In the genomic region with DNA sequence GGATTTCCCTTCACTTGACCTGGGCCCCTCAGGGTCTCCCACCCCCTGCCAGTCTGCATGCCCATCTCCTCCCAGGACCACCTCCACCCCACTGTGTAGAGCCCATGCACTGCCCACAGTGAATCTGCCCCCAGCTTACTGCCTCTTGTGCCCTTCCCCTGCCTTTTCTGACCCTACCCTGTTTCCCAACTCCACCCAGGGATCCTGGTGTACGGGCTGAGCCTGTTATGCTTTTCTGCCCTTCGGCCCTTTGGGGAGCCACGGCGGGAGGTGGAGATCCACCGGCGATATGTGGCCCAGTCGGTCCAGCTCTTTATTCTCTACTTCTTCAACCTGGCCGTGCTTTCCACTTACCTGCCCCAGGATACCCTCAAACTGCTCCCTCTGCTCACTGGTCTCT, we compare ENCODE assay signal across 39 cellular contexts. TPM values are rescaled to one million over a fixed set of nuclear protein-coding genes. Genes with fewer than 3 reads are reported as not detected.
"Had no signal": no experiment of that assay in that cellular context is flagged by ENCODE, and none has a peak within 500 bp of the region (broad histone marks: within the 10 kb centered on the region; RNA-seq: fewer than 3 reads in every experiment).

No MANE protein-coding gene starts in this region.

- H2AFZ ChIP-seq: hepatocyte had no signal

- H3K27ac ChIP-seq: gastroesophageal sphincter, hepatocyte, left ventricle myocardium inferior, neutrophil, right lobe of liver, upper lobe of left lung, WERI-Rb-1 had no signal

- DNase-seq: activated CD4-positive, alpha-beta memory T cell treated with anti-CD3 and anti-CD28 coated beads for 36 hours; activated CD4-positive, alpha-beta T cell treated with anti-CD3 and anti-CD28 coated beads, Interleukin-2, amount 10 ng/mL, durations not matched to agents 24 days and 14 days; activated CD8-positive, alpha-beta memory T cell treated with anti-CD3 and anti-CD28 coated beads, Interleukin-2, amount 50 U/mL, for 48 hours; activated naive CD4-positive, alpha-beta T cell; activated T-cell treated with anti-CD3 and anti-CD28 coated beads, Interleukin-2, amount 50 U/mL, for 48 hours; amniotic stem cell; caudate nucleus; endodermal cell; islet precursor cell; left ventricle myocardium inferior; mesendoderm; mucosa of descending colon; right lobe of liver; stimulated activated CD4-positive, alpha-beta T cell treated with anti-CD3 and anti-CD28 coated beads, Interleukin-4, amount 100 ng/mL, for 24 hours; SW 1271; T-helper 9 cell; upper lobe of left lung; WERI-Rb-1 had no signal

- ATAC-seq: activated CD4-positive, CD25-positive, alpha-beta regulatory T cell treated with anti-CD3 and anti-CD28 coated beads, Interleukin-2, amount 50 U/mL, for 24 hours; gastroesophageal sphincter; mucosa of descending colon; natural killer cell treated with Interleukin-12 subunit alpha and Interleukin-12 subunit beta and Interleukin-15 and Interleukin-18, amount 100 ng/mL, for 72 hours; right lobe of liver; stimulated activated effector memory CD8-positive, alpha-beta T cell treated with anti-CD3 and anti-CD28 coated beads, Interleukin-12 subunit alpha, Interleukin-12 subunit beta, amount 100 ng/mL, for 72 hours had no signal

- H3K4me3 Mint-ChIP-seq: activated CD4-positive, alpha-beta memory T cell treated with anti-CD3 and anti-CD28 coated beads for 36 hours; activated CD4-positive, alpha-beta T cell treated with anti-CD3 and anti-CD28 coated beads, Interleukin-2, amount 10 ng/mL, durations not matched to agents 24 days and 14 days; endodermal cell; natural killer cell treated with Interleukin-12 subunit alpha and Interleukin-12 subunit beta and Interleukin-15 and Interleukin-18, amount 100 ng/mL, for 72 hours; stimulated activated effector memory CD8-positive, alpha-beta T cell treated with anti-CD3 and anti-CD28 coated beads, Interleukin-12 subunit alpha, Interleukin-12 subunit beta, amount 100 ng/mL, for 72 hours; stimulated activated naive CD8-positive, alpha-beta T cell treated with anti-CD3 and anti-CD28 coated beads, Interleukin-15, Interleukin-2, amounts not matched to agents 100 ng/mL and 50 ng/mL, for 24 hours; T-helper 1 cell treated with Interleukin-12 subunit alpha and Interleukin-12 subunit beta and Interleukin-4 antibody, amounts not matched to agents 30 μg/mL and 1 μg/mL, for 36 hours had no signal

- H3K4me3 ChIP-seq: gastroesophageal sphincter, hepatocyte, left ventricle myocardium inferior, lung, mucosa of descending colon, right lobe of liver, upper lobe of left lung had no signal

- H3K9me3 Mint-ChIP-seq: activated CD4-positive, alpha-beta memory T cell treated with anti-CD3 and anti-CD28 coated beads for 36 hours; activated CD4-positive, alpha-beta T cell treated with anti-CD3 and anti-CD28 coated beads, Interleukin-2, amount 10 ng/mL, durations not matched to agents 24 days and 14 days; activated T-helper 2 cell treated with anti-CD3 and anti-CD28 coated beads, Interferon-gamma antibody, Interleukin-2, Interleukin-4, amounts not matched to agents 10 μg/mL and 5 μg/mL and 100 μg/mL, durations not matched to agents 14 hours and 24 hours and 36 hours; endodermal cell; natural killer cell treated with Interleukin-12 subunit alpha and Interleukin-12 subunit beta and Interleukin-15 and Interleukin-18, amount 100 ng/mL, for 72 hours; stimulated activated effector memory CD8-positive, alpha-beta T cell treated with anti-CD3 and anti-CD28 coated beads, Interleukin-12 subunit alpha, Interleukin-12 subunit beta, amount 100 ng/mL, for 72 hours; stimulated activated naive CD8-positive, alpha-beta T cell treated with anti-CD3 and anti-CD28 coated beads, Interleukin-15, Interleukin-2, amounts not matched to agents 100 ng/mL and 50 ng/mL, for 24 hours; T-helper 1 cell treated with Interleukin-12 subunit alpha and Interleukin-12 subunit beta and Interleukin-4 antibody, amounts not matched to agents 30 μg/mL and 1 μg/mL, for 36 hours had no signal

- H3K27me3 ChIP-seq: gastroesophageal sphincter, hepatocyte, neutrophil, right lobe of liver, upper lobe of left lung, vagina had no signal

- H3K36me3 Mint-ChIP-seq: natural killer cell treated with Interleukin-12 subunit alpha and Interleukin-12 subunit beta and Interleukin-15 and Interleukin-18, amount 100 ng/mL, for 72 hours had no signal

- H3K9me3 ChIP-seq: gastroesophageal sphincter, left ventricle myocardium inferior, mucosa of descending colon, neutrophil, right lobe of liver, upper lobe of left lung, vagina had no signal

- FAIRE-seq: TTC549 had no signal

- H3K4me2 ChIP-seq: hepatocyte had no signal

- H3K27ac Mint-ChIP-seq: activated CD4-positive, alpha-beta memory T cell treated with anti-CD3 and anti-CD28 coated beads for 36 hours; activated CD4-positive, alpha-beta T cell treated with anti-CD3 and anti-CD28 coated beads, Interleukin-2, amount 10 ng/mL, durations not matched to agents 24 days and 14 days; activated T-helper 2 cell treated with anti-CD3 and anti-CD28 coated beads, Interferon-gamma antibody, Interleukin-2, Interleukin-4, amounts not matched to agents 10 μg/mL and 5 μg/mL and 100 μg/mL, durations not matched to agents 14 hours and 24 hours and 36 hours; endodermal cell; natural killer cell treated with Interleukin-12 subunit alpha and Interleukin-12 subunit beta and Interleukin-15 and Interleukin-18, amount 100 ng/mL, for 72 hours; stimulated activated effector memory CD8-positive, alpha-beta T cell treated with anti-CD3 and anti-CD28 coated beads, Interleukin-12 subunit alpha, Interleukin-12 subunit beta, amount 100 ng/mL, for 72 hours; stimulated activated naive CD8-positive, alpha-beta T cell treated with anti-CD3 and anti-CD28 coated beads, Interleukin-15, Interleukin-2, amounts not matched to agents 100 ng/mL and 50 ng/mL, for 24 hours; T-helper 1 cell treated with Interleukin-12 subunit alpha and Interleukin-12 subunit beta and Interleukin-4 antibody, amounts not matched to agents 30 μg/mL and 1 μg/mL, for 36 hours had no signal

- H3K27me3 Mint-ChIP-seq: activated CD4-positive, alpha-beta memory T cell treated with anti-CD3 and anti-CD28 coated beads for 36 hours; activated CD4-positive, alpha-beta T cell treated with anti-CD3 and anti-CD28 coated beads, Interleukin-2, amount 10 ng/mL, durations not matched to agents 24 days and 14 days; natural killer cell treated with Interleukin-12 subunit alpha and Interleukin-12 subunit beta and Interleukin-15 and Interleukin-18, amount 100 ng/mL, for 72 hours; stimulated activated naive CD8-positive, alpha-beta T cell treated with anti-CD3 and anti-CD28 coated beads, Interleukin-15, Interleukin-2, amounts not matched to agents 100 ng/mL and 50 ng/mL, for 24 hours had no signal

RNA-seq across cellular contexts. Expression of gene VHLL, which starts 13.0 kb away (rescaled TPM):
- total RNA-seq: activated CD4-positive, alpha-beta memory T cell treated with anti-CD3 and anti-CD28 coated beads for 36 hours; activated T-helper 2 cell treated with anti-CD3 and anti-CD28 coated beads, Interferon-gamma antibody, Interleukin-2, Interleukin-4, amounts not matched to agents 10 μg/mL and 5 μg/mL and 100 μg/mL, durations not matched to agents 14 hours and 24 hours and 36 hours; endodermal cell; epithelial cell of proximal tubule; fibroblast of lung; fibroblast of villous mesenchyme; gastroesophageal sphincter; hepatocyte; left ventricle myocardium inferior; lung; mucosa of descending colon; myocyte; natural killer cell treated with Interleukin-12 subunit alpha and Interleukin-12 subunit beta and Interleukin-15 and Interleukin-18, amount 100 ng/mL, for 72 hours; osteocyte; posterior vena cava; renal cortical epithelial cell; right lobe of liver; skeletal muscle tissue; subcutaneous adipose tissue; vagina had no signal
- polyA plus RNA-seq: fibroblast of lung, hepatocyte, lung had no signal
